1 cellular context compared by ENCODE assay signal in the genomic region with DNA sequence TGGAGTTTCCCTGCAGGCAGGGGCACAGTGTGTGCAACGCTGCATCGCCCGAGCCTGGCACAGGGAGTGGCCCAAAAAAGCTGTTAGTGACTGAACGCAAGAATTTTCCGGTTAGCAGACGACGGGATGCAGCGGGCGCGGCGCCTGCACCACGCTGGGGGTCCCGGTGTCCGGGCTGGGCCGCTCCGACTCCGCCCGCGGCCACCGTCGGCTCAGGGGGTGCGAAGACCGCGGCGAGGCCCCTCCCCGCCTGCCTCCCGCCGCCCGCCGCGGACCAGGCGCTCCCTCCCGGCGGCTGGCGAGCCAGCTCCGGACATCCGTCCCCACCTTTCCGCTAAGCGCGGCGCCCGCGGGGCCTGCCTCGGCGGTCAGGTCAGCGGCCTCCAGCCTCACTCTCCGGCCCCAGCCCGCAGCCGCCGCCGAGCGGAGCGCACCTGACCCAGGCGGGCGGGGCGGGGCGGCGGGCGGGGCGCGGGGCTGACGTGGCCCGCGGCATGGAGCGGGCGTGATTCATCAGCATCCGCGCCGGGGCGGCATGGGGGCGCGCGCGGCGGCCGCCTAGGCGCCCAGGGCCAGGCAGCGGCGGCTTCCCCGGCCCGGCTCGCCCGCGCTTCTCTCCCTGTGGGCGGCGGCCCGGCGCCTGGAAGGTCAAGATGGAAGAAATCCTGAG.
TF ChIP-seq lines count a peak whose summit lies in the region.

TSS of gene ARFGEF3 (plus strand) at position 506 of the 670 bp plus-strand sequence. CDS start at position 654, 148 bp downstream.

TF ChIP-seq in HepG2, 621 proteins besides CTCF, POLR2A, EP300 and RAD21 (continued from another document and continues in another):
- TF ChIP-seq SNAPC4 (CRISPR knock-in tag; IDR thresholded peaks at IDR 0.05) (no peak), KLF12 (CRISPR knock-in tag; IDR thresholded peaks at IDR 0.05; ENCODE audit: borderline replicate concordance) (peak; percentile 79), ONECUT2 (CRISPR knock-in tag; IDR thresholded peaks at IDR 0.05) (no peak), ARID3A (IDR thresholded peaks at IDR 0.05; ENCODE audit: low read depth, low read length) (no peak), MTF1 (CRISPR knock-in tag; IDR thresholded peaks at IDR 0.05) (no peak), SRSF9 (IDR thresholded peaks at IDR 0.05; ENCODE audit: borderline replicate concordance, insufficient read depth, low read depth, low read length, poor library complexity, severe bottlenecking) (no peak), ZNF512B (CRISPR knock-in tag; IDR thresholded peaks at IDR 0.05; ENCODE audit: borderline replicate concordance) (0 out of 2 replicates have a peak, but pooled peaks have one; percentile 9), KDM3A (CRISPR knock-in tag; IDR thresholded peaks at IDR 0.05; ENCODE audit: low read depth) (no peak), ELF4 (CRISPR knock-in tag; IDR thresholded peaks at IDR 0.05; ENCODE audit: borderline replicate concordance) (no peak), SRF (IDR thresholded peaks at IDR 0.05; ENCODE audit: low read depth, low read length) (no peak), MYC (CRISPR knock-in tag; IDR thresholded peaks at IDR 0.05; ENCODE audit: borderline replicate concordance) (peak; percentile 23; the same call in 1 of the 2 replicates), HNF4A (CRISPR knock-in tag; IDR thresholded peaks at IDR 0.05) (no peak), NCOA2 (CRISPR knock-in tag; IDR thresholded peaks at IDR 0.05) (no peak), POLR2AphosphoS2 (IDR thresholded peaks at IDR 0.05; ENCODE audit: low read depth, low read length) (no peak), HHEX (CRISPR knock-in tag; IDR thresholded peaks at IDR 0.05) (no peak), ATF7-NPFF (CRISPR knock-in tag; IDR thresholded peaks at IDR 0.05; ENCODE audit: low read depth) (peak; percentile 74), TARDBP (CRISPR knock-in tag; IDR thresholded peaks at IDR 0.05) (no peak), CC2D1A (CRISPR knock-in tag; IDR thresholded peaks at IDR 0.05) (no peak), GTF3A (CRISPR knock-in tag; conservative IDR thresholded peaks at IDR 0.05) (0 out of 2 replicates have a peak, but pooled peaks have one; percentile 24), ZFP36L2 (CRISPR knock-in tag; IDR thresholded peaks at IDR 0.05) (no peak), PAX8 (CRISPR knock-in tag; IDR thresholded peaks at IDR 0.05; ENCODE audit: borderline replicate concordance) (0 out of 2 replicates have a peak, but pooled peaks have one; percentile 80), NCOA5 (CRISPR knock-in tag; IDR thresholded peaks at IDR 0.05) (no peak), ZNF878 (CRISPR knock-in tag; IDR thresholded peaks at IDR 0.05) (no peak), ETV5 (CRISPR knock-in tag; IDR thresholded peaks at IDR 0.05; ENCODE audit: borderline replicate concordance) (no peak), HDAC6 (IDR thresholded peaks at IDR 0.05; ENCODE audit: low read depth, low read length) (no peak), EEA1 (CRISPR knock-in tag; IDR thresholded peaks at IDR 0.05; ENCODE audit: borderline replicate concordance) (no peak), ZNF761 (CRISPR knock-in tag; conservative IDR thresholded peaks at IDR 0.05) (no peak), ZNF7 (CRISPR knock-in tag; IDR thresholded peaks at IDR 0.05) (no peak), MXD4 (CRISPR knock-in tag; IDR thresholded peaks at IDR 0.05) (no peak; the same call in 1 of the 2 replicates), ZNF574 (CRISPR knock-in tag; IDR thresholded peaks at IDR 0.05) (peak; percentile 67), ZNF296 (CRISPR knock-in tag; conservative IDR thresholded peaks at IDR 0.05) (no peak), KDM5A (IDR thresholded peaks at IDR 0.05; ENCODE audit: borderline replicate concordance, low read length) (no peak), CREB3 (CRISPR knock-in tag; IDR thresholded peaks at IDR 0.05) (no peak; the same call in 1 of the 2 replicates), MED1 (CRISPR knock-in tag; IDR thresholded peaks at IDR 0.05) (peak; percentile 31; the same call in 1 of the 2 replicates), GABPB1 (CRISPR knock-in tag; IDR thresholded peaks at IDR 0.05) (no peak; the same call in 1 of the 2 replicates)
- TF ChIP-seq, protein P1, sequence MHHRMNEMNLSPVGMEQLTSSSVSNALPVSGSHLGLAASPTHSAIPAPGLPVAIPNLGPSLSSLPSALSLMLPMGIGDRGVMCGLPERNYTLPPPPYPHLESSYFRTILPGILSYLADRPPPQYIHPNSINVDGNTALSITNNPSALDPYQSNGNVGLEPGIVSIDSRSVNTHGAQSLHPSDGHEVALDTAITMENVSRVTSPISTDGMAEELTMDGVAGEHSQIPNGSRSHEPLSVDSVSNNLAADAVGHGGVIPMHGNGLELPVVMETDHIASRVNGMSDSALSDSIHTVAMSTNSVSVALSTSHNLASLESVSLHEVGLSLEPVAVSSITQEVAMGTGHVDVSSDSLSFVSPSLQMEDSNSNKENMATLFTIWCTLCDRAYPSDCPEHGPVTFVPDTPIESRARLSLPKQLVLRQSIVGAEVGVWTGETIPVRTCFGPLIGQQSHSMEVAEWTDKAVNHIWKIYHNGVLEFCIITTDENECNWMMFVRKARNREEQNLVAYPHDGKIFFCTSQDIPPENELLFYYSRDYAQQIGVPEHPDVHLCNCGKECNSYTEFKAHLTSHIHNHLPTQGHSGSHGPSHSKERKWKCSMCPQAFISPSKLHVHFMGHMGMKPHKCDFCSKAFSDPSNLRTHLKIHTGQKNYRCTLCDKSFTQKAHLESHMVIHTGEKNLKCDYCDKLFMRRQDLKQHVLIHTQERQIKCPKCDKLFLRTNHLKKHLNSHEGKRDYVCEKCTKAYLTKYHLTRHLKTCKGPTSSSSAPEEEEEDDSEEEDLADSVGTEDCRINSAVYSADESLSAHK (CRISPR knock-in tag; IDR thresholded peaks at IDR 0.05; ENCODE audit: borderline replicate concordance), result no peak
- TF ChIP-seq, protein P2, sequence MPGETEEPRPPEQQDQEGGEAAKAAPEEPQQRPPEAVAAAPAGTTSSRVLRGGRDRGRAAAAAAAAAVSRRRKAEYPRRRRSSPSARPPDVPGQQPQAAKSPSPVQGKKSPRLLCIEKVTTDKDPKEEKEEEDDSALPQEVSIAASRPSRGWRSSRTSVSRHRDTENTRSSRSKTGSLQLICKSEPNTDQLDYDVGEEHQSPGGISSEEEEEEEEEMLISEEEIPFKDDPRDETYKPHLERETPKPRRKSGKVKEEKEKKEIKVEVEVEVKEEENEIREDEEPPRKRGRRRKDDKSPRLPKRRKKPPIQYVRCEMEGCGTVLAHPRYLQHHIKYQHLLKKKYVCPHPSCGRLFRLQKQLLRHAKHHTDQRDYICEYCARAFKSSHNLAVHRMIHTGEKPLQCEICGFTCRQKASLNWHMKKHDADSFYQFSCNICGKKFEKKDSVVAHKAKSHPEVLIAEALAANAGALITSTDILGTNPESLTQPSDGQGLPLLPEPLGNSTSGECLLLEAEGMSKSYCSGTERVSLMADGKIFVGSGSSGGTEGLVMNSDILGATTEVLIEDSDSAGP (CRISPR knock-in tag; IDR thresholded peaks at IDR 0.05; ENCODE audit: borderline replicate concordance), result no peak; the same call in 1 of the 2 replicates
